In the genomic region with DNA sequence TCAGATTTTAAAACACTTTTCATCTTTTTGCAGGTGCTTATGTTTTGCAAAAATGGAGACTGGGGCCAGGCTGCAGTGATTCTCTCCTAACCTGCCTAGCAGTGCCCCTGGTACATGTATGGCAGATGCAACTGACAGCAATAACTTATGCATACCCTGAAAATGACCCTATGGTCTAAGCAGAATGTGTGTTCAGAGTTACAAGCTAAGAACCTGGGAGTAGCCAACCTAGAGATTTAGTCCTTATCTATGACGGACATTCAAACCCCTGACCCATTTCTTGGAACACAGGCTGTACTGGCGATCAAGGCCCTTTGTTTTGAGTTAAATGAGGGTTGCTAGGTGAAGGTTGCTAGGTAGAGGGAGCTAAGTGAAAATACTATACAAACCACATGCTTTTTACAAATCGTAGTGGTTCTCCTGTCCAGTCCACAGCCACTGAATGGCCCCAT, we compare ENCODE assay signal across 1 cellular context.
A peak's percentile ranks its signal among the peaks of the same experiment; 100 is the strongest.
TF ChIP-seq lines count a peak whose summit lies in the region.

No MANE protein-coding gene starts in this region.

TF ChIP-seq in K562, 482 proteins besides CTCF, POLR2A, EP300 and RAD21 (continued from another document and continues in another):
- TF ChIP-seq, protein P1, sequence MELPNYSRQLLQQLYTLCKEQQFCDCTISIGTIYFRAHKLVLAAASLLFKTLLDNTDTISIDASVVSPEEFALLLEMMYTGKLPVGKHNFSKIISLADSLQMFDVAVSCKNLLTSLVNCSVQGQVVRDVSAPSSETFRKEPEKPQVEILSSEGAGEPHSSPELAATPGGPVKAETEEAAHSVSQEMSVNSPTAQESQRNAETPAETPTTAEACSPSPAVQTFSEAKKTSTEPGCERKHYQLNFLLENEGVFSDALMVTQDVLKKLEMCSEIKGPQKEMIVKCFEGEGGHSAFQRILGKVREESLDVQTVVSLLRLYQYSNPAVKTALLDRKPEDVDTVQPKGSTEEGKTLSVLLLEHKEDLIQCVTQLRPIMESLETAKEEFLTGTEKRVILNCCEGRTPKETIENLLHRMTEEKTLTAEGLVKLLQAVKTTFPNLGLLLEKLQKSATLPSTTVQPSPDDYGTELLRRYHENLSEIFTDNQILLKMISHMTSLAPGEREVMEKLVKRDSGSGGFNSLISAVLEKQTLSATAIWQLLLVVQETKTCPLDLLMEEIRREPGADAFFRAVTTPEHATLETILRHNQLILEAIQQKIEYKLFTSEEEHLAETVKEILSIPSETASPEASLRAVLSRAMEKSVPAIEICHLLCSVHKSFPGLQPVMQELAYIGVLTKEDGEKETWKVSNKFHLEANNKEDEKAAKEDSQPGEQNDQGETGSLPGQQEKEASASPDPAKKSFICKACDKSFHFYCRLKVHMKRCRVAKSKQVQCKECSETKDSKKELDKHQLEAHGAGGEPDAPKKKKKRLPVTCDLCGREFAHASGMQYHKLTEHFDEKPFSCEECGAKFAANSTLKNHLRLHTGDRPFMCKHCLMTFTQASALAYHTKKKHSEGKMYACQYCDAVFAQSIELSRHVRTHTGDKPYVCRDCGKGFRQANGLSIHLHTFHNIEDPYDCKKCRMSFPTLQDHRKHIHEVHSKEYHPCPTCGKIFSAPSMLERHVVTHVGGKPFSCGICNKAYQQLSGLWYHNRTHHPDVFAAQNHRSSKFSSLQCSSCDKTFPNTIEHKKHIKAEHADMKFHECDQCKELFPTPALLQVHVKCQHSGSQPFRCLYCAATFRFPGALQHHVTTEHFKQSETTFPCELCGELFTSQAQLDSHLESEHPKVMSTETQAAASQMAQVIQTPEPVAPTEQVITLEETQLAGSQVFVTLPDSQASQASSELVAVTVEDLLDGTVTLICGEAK (IDR thresholded peaks at IDR 0.05) = no peak
- TF ChIP-seq, protein P1 (CRISPR knock-in tag; IDR thresholded peaks at IDR 0.05) = no peak
- peak in 1 of 2 experiments; percentile 36; a peak in 1 of 4 replicates for TF ChIP-seq TEAD1 (CRISPR knock-in tag; IDR thresholded peaks at IDR 0.05)
- TF ChIP-seq NR2C2 (CRISPR knock-in tag; IDR thresholded peaks at IDR 0.05) = no peak
- TF ChIP-seq NR2C2 (tag; IDR thresholded peaks at IDR 0.05) = peak; percentile 75
- TF ChIP-seq BRCA1 (IDR thresholded peaks at IDR 0.05) = no peak
- no peak for TF ChIP-seq BRCA1 (CRISPR knock-in tag; IDR thresholded peaks at IDR 0.05)
- peak; percentile 59; the same call in 1 of the 2 replicates for TF ChIP-seq JUND (IDR thresholded peaks at IDR 0.05; ENCODE audit: borderline replicate concordance, low read depth, low read length)
- TF ChIP-seq JUND (tag; IDR thresholded peaks at IDR 0.05; ENCODE audit: borderline replicate concordance, low read depth, low read length) = peak; percentile 48; the same call in 2 of the 3 replicates
- TF ChIP-seq ZNF143 (CRISPR knock-in tag; IDR thresholded peaks at IDR 0.05) = no peak
- TF ChIP-seq SAP30 (IDR thresholded peaks at IDR 0.05; ENCODE audit: borderline replicate concordance, insufficient read depth, low read depth, low read length, poor library complexity, severe bottlenecking) = no peak
- TF ChIP-seq ZKSCAN1 (IDR thresholded peaks at IDR 0.05; ENCODE audit: low read depth, low read length) = no peak
- TF ChIP-seq CEBPG (CRISPR knock-in tag; IDR thresholded peaks at IDR 0.05) = peak; percentile 28; the same call in 1 of the 2 replicates
- TF ChIP-seq CEBPG (tag; conservative IDR thresholded peaks at IDR 0.05 in 1 of 2, IDR thresholded peaks at IDR 0.05 in 1 of 2) = no peak
- no peak for TF ChIP-seq BCL6 (CRISPR knock-in tag; IDR thresholded peaks at IDR 0.05)
- TF ChIP-seq STAG1 (CRISPR knock-in tag; IDR thresholded peaks at IDR 0.05; ENCODE audit: borderline replicate concordance) = no peak
- TF ChIP-seq PHF20 (IDR thresholded peaks at IDR 0.05; ENCODE audit: partially characterized antibody) = no peak
- TF ChIP-seq RFX7 (CRISPR knock-in tag; IDR thresholded peaks at IDR 0.05) = no peak
- TF ChIP-seq TAL1 (IDR thresholded peaks at IDR 0.05) = peak; percentile 85
- no peak for TF ChIP-seq NR2C1 (IDR thresholded peaks at IDR 0.05)
- 0 out of 2 replicates have a peak, but pooled peaks have one; percentile 42 for TF ChIP-seq NR2C1 (tag; IDR thresholded peaks at IDR 0.05)
- peak; percentile 51; the same call in 1 of the 2 replicates for TF ChIP-seq FOXM1 (IDR thresholded peaks at IDR 0.05; ENCODE audit: low read depth)
- no peak for TF ChIP-seq FOXM1 (CRISPR knock-in tag; IDR thresholded peaks at IDR 0.05; ENCODE audit: low read depth)
- no peak for TF ChIP-seq ZFPM2 (CRISPR knock-in tag; IDR thresholded peaks at IDR 0.05)
- TF ChIP-seq ZBTB34 (CRISPR knock-in tag; IDR thresholded peaks at IDR 0.05) = no peak
- no peak for TF ChIP-seq TAF1 (IDR thresholded peaks at IDR 0.05; ENCODE audit: control insufficient read depth, extremely low read depth, insufficient read depth, low read length, severe bottlenecking)
- TF ChIP-seq SMARCE1 (IDR thresholded peaks at IDR 0.05) = peak; percentile 59; the same call in 1 of the 2 replicates
- TF ChIP-seq ZNF23 (CRISPR knock-in tag; IDR thresholded peaks at IDR 0.05) = no peak
- TF ChIP-seq FOXJ2 (tag; IDR thresholded peaks at IDR 0.05) = peak; percentile 100
- TF ChIP-seq CREM (IDR thresholded peaks at IDR 0.05; ENCODE audit: low read depth) = peak; percentile 39; the same call in 1 of the 2 replicates
- TF ChIP-seq, protein P2, sequence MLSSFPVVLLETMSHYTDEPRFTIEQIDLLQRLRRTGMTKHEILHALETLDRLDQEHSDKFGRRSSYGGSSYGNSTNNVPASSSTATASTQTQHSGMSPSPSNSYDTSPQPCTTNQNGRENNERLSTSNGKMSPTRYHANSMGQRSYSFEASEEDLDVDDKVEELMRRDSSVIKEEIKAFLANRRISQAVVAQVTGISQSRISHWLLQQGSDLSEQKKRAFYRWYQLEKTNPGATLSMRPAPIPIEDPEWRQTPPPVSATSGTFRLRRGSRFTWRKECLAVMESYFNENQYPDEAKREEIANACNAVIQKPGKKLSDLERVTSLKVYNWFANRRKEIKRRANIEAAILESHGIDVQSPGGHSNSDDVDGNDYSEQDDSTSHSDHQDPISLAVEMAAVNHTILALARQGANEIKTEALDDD (IDR thresholded peaks at IDR 0.05) = peak; percentile 50; the same call in 1 of the 2 replicates
- TF ChIP-seq RNF2 (IDR thresholded peaks at IDR 0.05) = peak; percentile 66; the same call in 1 of the 2 replicates
- no peak for TF ChIP-seq ZNF347 (CRISPR knock-in tag; IDR thresholded peaks at IDR 0.05; ENCODE audit: low read depth)
- TF ChIP-seq, protein P3, sequence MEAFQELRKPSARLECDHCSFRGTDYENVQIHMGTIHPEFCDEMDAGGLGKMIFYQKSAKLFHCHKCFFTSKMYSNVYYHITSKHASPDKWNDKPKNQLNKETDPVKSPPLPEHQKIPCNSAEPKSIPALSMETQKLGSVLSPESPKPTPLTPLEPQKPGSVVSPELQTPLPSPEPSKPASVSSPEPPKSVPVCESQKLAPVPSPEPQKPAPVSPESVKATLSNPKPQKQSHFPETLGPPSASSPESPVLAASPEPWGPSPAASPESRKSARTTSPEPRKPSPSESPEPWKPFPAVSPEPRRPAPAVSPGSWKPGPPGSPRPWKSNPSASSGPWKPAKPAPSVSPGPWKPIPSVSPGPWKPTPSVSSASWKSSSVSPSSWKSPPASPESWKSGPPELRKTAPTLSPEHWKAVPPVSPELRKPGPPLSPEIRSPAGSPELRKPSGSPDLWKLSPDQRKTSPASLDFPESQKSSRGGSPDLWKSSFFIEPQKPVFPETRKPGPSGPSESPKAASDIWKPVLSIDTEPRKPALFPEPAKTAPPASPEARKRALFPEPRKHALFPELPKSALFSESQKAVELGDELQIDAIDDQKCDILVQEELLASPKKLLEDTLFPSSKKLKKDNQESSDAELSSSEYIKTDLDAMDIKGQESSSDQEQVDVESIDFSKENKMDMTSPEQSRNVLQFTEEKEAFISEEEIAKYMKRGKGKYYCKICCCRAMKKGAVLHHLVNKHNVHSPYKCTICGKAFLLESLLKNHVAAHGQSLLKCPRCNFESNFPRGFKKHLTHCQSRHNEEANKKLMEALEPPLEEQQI (IDR thresholded peaks at IDR 0.05) = no peak
- TF ChIP-seq ZNF561 (CRISPR knock-in tag; conservative IDR thresholded peaks at IDR 0.05) = no peak
- peak; percentile 79 to 97 for TF ChIP-seq RCOR1 (IDR thresholded peaks at IDR 0.05; ENCODE audit: borderline replicate concordance in 1 of 2, low read depth in 2 of 2, low read length in 2 of 2)
- TF ChIP-seq POLR2B (IDR thresholded peaks at IDR 0.05; ENCODE audit: low read depth, partially characterized antibody) = no peak
- TF ChIP-seq TFAM (CRISPR knock-in tag; conservative IDR thresholded peaks at IDR 0.05) = no peak
- TF ChIP-seq SPI1 (IDR thresholded peaks at IDR 0.05; ENCODE audit: borderline replicate concordance, low read depth, low read length) = no peak
- 0 out of 2 replicates have a peak, but pooled peaks have one; percentile 15 for TF ChIP-seq MBD2 (IDR thresholded peaks at IDR 0.05; ENCODE audit: borderline replicate concordance, low read depth)
- no peak for TF ChIP-seq KLF6 (CRISPR knock-in tag; IDR thresholded peaks at IDR 0.05; ENCODE audit: borderline replicate concordance)
- no peak for TF ChIP-seq MAFG (tag; conservative IDR thresholded peaks at IDR 0.05)
- TF ChIP-seq HNRNPH1 (optimal IDR thresholded peaks at IDR 0.05; ENCODE audit: low read depth, low read length) = no peak
- peak; percentile 89 for TF ChIP-seq FOXJ3 (CRISPR knock-in tag; IDR thresholded peaks at IDR 0.05)
- TF ChIP-seq PML (IDR thresholded peaks at IDR 0.05; ENCODE audit: low read length) = peak; percentile 83; the same call in 1 of the 2 replicates
- peak; percentile 19; the same call in 1 of the 2 replicates for TF ChIP-seq ATF3 (IDR thresholded peaks at IDR 0.05)
- TF ChIP-seq ATF3 (CRISPR knock-in tag; conservative IDR thresholded peaks at IDR 0.05) = no peak
- peak; percentile 19; the same call in 1 of the 2 replicates for TF ChIP-seq BHLHE40 (IDR thresholded peaks at IDR 0.05; ENCODE audit: low read length)
- no peak for TF ChIP-seq CC2D1A (IDR thresholded peaks at IDR 0.05)
- TF ChIP-seq GATA2 (CRISPR knock-in tag; IDR thresholded peaks at IDR 0.05) = peak; percentile 33; the same call in 1 of the 2 replicates
- TF ChIP-seq HDAC2 (IDR thresholded peaks at IDR 0.05) = peak; percentile 94
- TF ChIP-seq LEF1 (IDR thresholded peaks at IDR 0.05) = peak; percentile 57; the same call in 1 of the 2 replicates
- TF ChIP-seq, protein P4, sequence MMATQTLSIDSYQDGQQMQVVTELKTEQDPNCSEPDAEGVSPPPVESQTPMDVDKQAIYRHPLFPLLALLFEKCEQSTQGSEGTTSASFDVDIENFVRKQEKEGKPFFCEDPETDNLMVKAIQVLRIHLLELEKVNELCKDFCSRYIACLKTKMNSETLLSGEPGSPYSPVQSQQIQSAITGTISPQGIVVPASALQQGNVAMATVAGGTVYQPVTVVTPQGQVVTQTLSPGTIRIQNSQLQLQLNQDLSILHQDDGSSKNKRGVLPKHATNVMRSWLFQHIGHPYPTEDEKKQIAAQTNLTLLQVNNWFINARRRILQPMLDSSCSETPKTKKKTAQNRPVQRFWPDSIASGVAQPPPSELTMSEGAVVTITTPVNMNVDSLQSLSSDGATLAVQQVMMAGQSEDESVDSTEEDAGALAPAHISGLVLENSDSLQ (IDR thresholded peaks at IDR 0.05) = peak; percentile 82
- 0 out of 3 replicates have a peak, but pooled peaks of 1 of the 2 experiments have one; percentile 23 for TF ChIP-seq CBX3 (IDR thresholded peaks at IDR 0.05; ENCODE audit: borderline replicate concordance in 1 of 2, low read length in 2 of 2)
- 0 out of 2 replicates have a peak, but pooled peaks have one; percentile 15 for TF ChIP-seq NFIC (IDR thresholded peaks at IDR 0.05)
